Comparison of ENCODE assay signal across 8 cellular contexts in the genomic region with DNA sequence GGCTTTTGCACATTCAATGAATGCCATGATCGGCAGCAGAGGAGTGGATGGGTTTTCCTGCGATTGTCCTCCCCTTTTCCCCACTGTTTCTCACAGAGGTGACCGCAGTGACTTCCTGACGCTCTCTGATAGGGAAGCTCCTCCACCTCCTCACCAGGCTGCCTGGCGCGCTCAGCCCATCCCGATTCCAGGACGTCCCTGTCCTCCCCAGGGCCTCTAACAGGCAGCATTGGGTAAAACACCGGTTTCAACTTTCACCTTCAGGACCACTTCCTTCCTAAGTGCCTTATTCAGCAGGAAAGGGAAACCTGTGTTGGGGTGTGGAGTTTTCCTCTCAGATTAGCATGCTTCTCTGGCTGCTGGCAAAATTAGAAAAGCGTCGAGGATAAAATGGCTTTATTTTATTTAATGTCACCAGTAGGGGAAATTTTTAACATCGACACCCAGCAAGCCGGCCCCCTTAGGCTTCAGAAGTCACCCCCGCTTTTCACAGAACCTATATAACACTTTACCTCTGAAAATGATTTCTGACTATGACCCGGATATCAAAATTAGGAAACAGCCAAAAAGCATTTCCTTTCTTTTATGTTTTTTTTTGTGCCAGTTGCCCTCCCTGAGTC.
A peak's percentile ranks its signal among the peaks of the same experiment; 100 is the strongest.
DNase-seq lines count a peak whose midpoint lies in the region; ATAC-seq and TF ChIP-seq lines count a peak whose summit lies in the region.

No MANE protein-coding gene starts in this region.

- no peaks in the 10 kb centered on the region for H3K9me3 Mint-ChIP-seq in progenitor cell of endocrine pancreas (ENCODE audit: low read depth)

- DNase-seq in ELF-1 (ENCODE audit: low read depth, low spot score) (peak; percentile 76), LHCN-M2 (ENCODE audit: low read depth) (peak; percentile 51), heart right ventricle (peak; percentile 23 to 49), progenitor cell of endocrine pancreas (ENCODE audit: low spot score, unreplicated experiment) (peak; percentile 9), NCI-H2227 (lab: John Stamatoyannopoulos, UW; ENCODE audit: unreplicated experiment) (no peak), GF-D8 (lab: John Stamatoyannopoulos, UW) (no peak)
- peak; percentile 61 for DNase-seq in activated CD8-positive, alpha-beta memory T cell treated with anti-CD3 and anti-CD28 coated beads for 24 hours

- peaks cover 0 to 23% (median 9%) of the 10 kb centered on the region in 9 donors for H3K4me1 ChIP-seq in heart right ventricle

- peak overlapping the region; percentile 14 for H3K27ac Mint-ChIP-seq in progenitor cell of endocrine pancreas

- H3K4me3 Mint-ChIP-seq in progenitor cell of endocrine pancreas (ENCODE audit: low read depth), result peak overlapping the region; percentile 40

- no peaks in the 10 kb centered on the region for H3K27me3 ChIP-seq in heart right ventricle

- H3K4me1 Mint-ChIP-seq in progenitor cell of endocrine pancreas (ENCODE audit: low read depth), result peaks cover 23% of the 10 kb centered on the region

- H3K9me3 ChIP-seq in heart right ventricle, result no peaks in the 10 kb centered on the region

- no peaks in the 10 kb centered on the region for H3K36me3 Mint-ChIP-seq in progenitor cell of endocrine pancreas (ENCODE audit: insufficient read depth)

- TF ChIP-seq CTCF in heart right ventricle (IDR thresholded peaks at IDR 0.05) (no peak), progenitor cell of endocrine pancreas (IDR thresholded peaks at IDR 0.05; ENCODE audit: unreplicated experiment) (no peak)

- no peaks in the 10 kb centered on the region for H3K27me3 Mint-ChIP-seq in progenitor cell of endocrine pancreas

- H3K4me3 ChIP-seq in heart right ventricle, result peak overlapping the region; percentile 14 to 53 (median 38)

- H3K36me3 ChIP-seq in heart right ventricle, result no peaks in the 10 kb centered on the region

- intact Hi-C loops in heart right ventricle (cut with DNase I), result loop anchor here in 3 of 10 donors (1.0 to 5.0 kb wide), 6 partner anchors 79 to 1485 kb away; no protein-coding TSS in a partner anchor

- peak overlapping the region; percentile 63 to 91 (median 76) for H3K27ac ChIP-seq in heart right ventricle

- ATAC-seq in GM21619 (IDR thresholded peaks at IDR 0.05; ENCODE audit: unreplicated experiment) (peak; percentile 35), heart right ventricle (peak; percentile 49 to 84 (median 79))

- 26 to 30% methylated on average over 15 of the region's 15 CpGs for WGBS in heart right ventricle, 2 donors

Comparison
In these comparisons a context has a peak if more than half of its experiments do, and no peak if none do; other contexts are left out.
1. DNase-seq: peak in ELF-1 (single experiment), LHCN-M2 (single experiment), activated CD8-positive, alpha-beta memory T cell treated with anti-CD3 and anti-CD28 coated beads for 24 hours (single experiment), heart right ventricle (2 of 2) and progenitor cell of endocrine pancreas (single experiment); none in NCI-H2227 (single experiment) and GF-D8 (single experiment).